ENCODE assay signal across 1 cellular context in the genomic region with DNA sequence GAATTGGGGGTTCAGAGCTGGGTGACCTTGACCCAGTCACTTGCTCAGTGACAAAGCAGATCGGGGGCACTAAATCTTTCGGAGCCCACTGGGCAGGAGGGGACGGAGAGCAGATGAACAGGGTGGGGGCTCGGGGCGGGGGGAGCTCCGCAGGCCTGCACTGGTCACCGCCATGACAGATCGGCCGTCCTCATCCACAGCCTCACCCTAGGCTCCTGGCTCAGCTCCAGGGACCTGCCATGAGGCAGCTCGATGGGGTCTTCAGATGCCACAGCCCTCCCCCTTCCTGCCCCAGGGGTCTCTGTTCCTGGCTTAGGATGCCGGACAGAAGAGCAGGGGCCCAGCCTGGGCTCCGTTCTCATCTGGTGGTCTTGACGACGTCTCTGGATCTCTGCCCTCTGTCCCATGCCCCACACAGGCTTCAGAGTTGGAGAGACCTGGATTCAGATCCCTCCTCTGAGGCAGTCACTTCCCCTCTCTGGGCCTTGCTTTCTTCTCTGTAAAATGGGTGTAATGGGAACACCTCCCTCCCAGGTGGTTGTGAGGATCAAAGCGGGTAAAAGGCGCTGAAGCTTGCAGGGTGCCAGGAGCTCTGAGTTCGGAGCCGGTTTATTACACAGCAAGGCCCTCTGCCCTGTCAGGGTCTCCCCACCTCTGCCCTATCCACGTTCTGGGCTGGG.
TF ChIP-seq lines count a peak whose summit lies in the region.

No MANE protein-coding gene starts in this region.

TF ChIP-seq in GM12878, 131 proteins besides CTCF, POLR2A, EP300 and RAD21 (continued from another document):
- TF ChIP-seq, protein P1, sequence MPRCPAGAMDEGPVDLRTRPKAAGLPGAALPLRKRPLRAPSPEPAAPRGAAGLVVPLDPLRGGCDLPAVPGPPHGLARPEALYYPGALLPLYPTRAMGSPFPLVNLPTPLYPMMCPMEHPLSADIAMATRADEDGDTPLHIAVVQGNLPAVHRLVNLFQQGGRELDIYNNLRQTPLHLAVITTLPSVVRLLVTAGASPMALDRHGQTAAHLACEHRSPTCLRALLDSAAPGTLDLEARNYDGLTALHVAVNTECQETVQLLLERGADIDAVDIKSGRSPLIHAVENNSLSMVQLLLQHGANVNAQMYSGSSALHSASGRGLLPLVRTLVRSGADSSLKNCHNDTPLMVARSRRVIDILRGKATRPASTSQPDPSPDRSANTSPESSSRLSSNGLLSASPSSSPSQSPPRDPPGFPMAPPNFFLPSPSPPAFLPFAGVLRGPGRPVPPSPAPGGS (IDR thresholded peaks at IDR 0.05; ENCODE audit: borderline replicate concordance, insufficient read depth, low read depth, low read length, poor library complexity, severe bottlenecking) = no peak
- TF ChIP-seq, protein P2, sequence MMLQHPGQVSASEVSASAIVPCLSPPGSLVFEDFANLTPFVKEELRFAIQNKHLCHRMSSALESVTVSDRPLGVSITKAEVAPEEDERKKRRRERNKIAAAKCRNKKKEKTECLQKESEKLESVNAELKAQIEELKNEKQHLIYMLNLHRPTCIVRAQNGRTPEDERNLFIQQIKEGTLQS (IDR thresholded peaks at IDR 0.05; ENCODE audit: borderline replicate concordance, extremely low read depth, low read depth, low read length) = no peak
- TF ChIP-seq POLR2AphosphoS2 (IDR thresholded peaks at IDR 0.05; ENCODE audit: low read depth, low read length) (no peak), RBBP5 (conservative IDR thresholded peaks at IDR 0.05) (no peak), CHD1 (IDR thresholded peaks at IDR 0.05; ENCODE audit: low read depth, low read length) (no peak), ZNF207 (IDR thresholded peaks at IDR 0.05; ENCODE audit: borderline replicate concordance) (no peak), BCL11A (IDR thresholded peaks at IDR 0.05; ENCODE audit: low read depth, low read length) (no peak), MYC (IDR thresholded peaks at IDR 0.05; ENCODE audit: insufficient read depth, insufficient read length, insufficient replicate concordance, low read length, severe bottlenecking) (no peak), JUNB (IDR thresholded peaks at IDR 0.05) (no peak), MTA2 (IDR thresholded peaks at IDR 0.05; ENCODE audit: low read depth) (no peak), NR2C2 (IDR thresholded peaks at IDR 0.05; ENCODE audit: borderline replicate concordance, control insufficient read depth, insufficient read length, low read depth) (no peak)
- TF ChIP-seq, protein P3, sequence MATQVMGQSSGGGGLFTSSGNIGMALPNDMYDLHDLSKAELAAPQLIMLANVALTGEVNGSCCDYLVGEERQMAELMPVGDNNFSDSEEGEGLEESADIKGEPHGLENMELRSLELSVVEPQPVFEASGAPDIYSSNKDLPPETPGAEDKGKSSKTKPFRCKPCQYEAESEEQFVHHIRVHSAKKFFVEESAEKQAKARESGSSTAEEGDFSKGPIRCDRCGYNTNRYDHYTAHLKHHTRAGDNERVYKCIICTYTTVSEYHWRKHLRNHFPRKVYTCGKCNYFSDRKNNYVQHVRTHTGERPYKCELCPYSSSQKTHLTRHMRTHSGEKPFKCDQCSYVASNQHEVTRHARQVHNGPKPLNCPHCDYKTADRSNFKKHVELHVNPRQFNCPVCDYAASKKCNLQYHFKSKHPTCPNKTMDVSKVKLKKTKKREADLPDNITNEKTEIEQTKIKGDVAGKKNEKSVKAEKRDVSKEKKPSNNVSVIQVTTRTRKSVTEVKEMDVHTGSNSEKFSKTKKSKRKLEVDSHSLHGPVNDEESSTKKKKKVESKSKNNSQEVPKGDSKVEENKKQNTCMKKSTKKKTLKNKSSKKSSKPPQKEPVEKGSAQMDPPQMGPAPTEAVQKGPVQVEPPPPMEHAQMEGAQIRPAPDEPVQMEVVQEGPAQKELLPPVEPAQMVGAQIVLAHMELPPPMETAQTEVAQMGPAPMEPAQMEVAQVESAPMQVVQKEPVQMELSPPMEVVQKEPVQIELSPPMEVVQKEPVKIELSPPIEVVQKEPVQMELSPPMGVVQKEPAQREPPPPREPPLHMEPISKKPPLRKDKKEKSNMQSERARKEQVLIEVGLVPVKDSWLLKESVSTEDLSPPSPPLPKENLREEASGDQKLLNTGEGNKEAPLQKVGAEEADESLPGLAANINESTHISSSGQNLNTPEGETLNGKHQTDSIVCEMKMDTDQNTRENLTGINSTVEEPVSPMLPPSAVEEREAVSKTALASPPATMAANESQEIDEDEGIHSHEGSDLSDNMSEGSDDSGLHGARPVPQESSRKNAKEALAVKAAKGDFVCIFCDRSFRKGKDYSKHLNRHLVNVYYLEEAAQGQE (IDR thresholded peaks at IDR 0.05; ENCODE audit: low read depth, low read length) = no peak
- TF ChIP-seq, protein P4, sequence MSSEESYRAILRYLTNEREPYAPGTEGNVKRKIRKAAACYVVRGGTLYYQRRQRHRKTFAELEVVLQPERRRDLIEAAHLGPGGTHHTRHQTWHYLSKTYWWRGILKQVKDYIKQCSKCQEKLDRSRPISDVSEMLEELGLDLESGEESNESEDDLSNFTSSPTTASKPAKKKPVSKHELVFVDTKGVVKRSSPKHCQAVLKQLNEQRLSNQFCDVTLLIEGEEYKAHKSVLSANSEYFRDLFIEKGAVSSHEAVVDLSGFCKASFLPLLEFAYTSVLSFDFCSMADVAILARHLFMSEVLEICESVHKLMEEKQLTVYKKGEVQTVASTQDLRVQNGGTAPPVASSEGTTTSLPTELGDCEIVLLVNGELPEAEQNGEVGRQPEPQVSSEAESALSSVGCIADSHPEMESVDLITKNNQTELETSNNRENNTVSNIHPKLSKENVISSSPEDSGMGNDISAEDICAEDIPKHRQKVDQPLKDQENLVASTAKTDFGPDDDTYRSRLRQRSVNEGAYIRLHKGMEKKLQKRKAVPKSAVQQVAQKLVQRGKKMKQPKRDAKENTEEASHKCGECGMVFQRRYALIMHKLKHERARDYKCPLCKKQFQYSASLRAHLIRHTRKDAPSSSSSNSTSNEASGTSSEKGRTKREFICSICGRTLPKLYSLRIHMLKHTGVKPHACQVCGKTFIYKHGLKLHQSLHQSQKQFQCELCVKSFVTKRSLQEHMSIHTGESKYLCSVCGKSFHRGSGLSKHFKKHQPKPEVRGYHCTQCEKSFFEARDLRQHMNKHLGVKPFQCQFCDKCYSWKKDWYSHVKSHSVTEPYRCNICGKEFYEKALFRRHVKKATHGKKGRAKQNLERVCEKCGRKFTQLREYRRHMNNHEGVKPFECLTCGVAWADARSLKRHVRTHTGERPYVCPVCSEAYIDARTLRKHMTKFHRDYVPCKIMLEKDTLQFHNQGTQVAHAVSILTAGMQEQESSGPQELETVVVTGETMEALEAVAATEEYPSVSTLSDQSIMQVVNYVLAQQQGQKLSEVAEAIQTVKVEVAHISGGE (CRISPR knock-in tag; IDR thresholded peaks at IDR 0.05) = no peak
